Comparison of ENCODE assay signal across 24 cellular contexts in genomic region chr1:225914391-225914790, GRCh38. TPM values are rescaled to one million over a fixed set of nuclear protein-coding genes. Genes with fewer than 3 reads are reported as not detected.
A peak's percentile ranks its signal among the peaks of the same experiment; 100 is the strongest.
DNase-seq lines count a peak whose midpoint lies in the region; ATAC-seq, FAIRE-seq and TF ChIP-seq lines count a peak whose summit lies in the region.
"Had no signal": no experiment of that assay in that cellular context is flagged by ENCODE, and none has a peak within 500 bp of the region (broad histone marks: within the 10 kb centered on the region; RNA-seq: fewer than 3 reads in every experiment).

No MANE protein-coding gene starts in this region.

- peaks cover 11 to 25% (median 20%) of the 10 kb centered on the region in 3 experiments; a peak in 6 of 7 replicates for H3K36me3 Mint-ChIP-seq in H9 (ENCODE audit: insufficient read depth in 1 of 3, low read depth in 3 of 3)
- H3K36me3 Mint-ChIP-seq in brain = peaks cover 23% of the 10 kb centered on the region
- peaks cover 4% of the 10 kb centered on the region for H3K36me3 Mint-ChIP-seq in neural progenitor cell

- peaks cover 14% of the 10 kb centered on the region in 2 experiments for H3K4me1 Mint-ChIP-seq in H9
- peaks cover 34% of the 10 kb centered on the region for H3K4me1 Mint-ChIP-seq in brain
- H3K4me1 Mint-ChIP-seq in neural progenitor cell = peaks cover 19% of the 10 kb centered on the region

- no peak overlapping the region for H3K4me2 ChIP-seq in H9 (ENCODE audit: insufficient read depth, insufficient read length, low read length)
- H3K4me2 ChIP-seq in neural progenitor cell = no peak overlapping the region
- H3K4me2 ChIP-seq: BLaER1 treated with 17β-estradiol and CSF1 and Interleukin-3, amounts not matched to agents 10 nM and 100 nM had no signal

- H3K9me3 ChIP-seq in H9 (ENCODE audit: control insufficient read depth, low read depth, low read length) (no peaks in the 10 kb centered on the region), kidney (ENCODE audit: control insufficient read depth in 1 of 2, low read length in 2 of 2) (no peaks in the 10 kb centered on the region), neural progenitor cell (ENCODE audit: low read depth) (no peaks in the 10 kb centered on the region)

- no peaks in the 10 kb centered on the region; the same call in 1 of the 2 replicates for H3K4me1 ChIP-seq in H9 (ENCODE audit: insufficient read depth, low read length)
- peaks cover 0 to 4% of the 10 kb centered on the region in 2 donors for H3K4me1 ChIP-seq in kidney (ENCODE audit: control insufficient read depth in 1 of 2, insufficient read depth in 1 of 2, low read depth in 1 of 2, low read length in 2 of 2)
- no peaks in the 10 kb centered on the region for H3K4me1 ChIP-seq in neural progenitor cell

- H2AFZ ChIP-seq in H9 (ENCODE audit: low read length) = no peak overlapping the region
- no peak overlapping the region for H2AFZ ChIP-seq in neural progenitor cell (replicated peaks)

- H3K27ac Mint-ChIP-seq in H9 (peak overlapping the region in 1 of 3 experiments; percentile 53; a peak in 1 of 7 replicates), brain (peak overlapping the region; percentile 58 to 92 (median 88)), neural progenitor cell (peak overlapping the region; percentile 50)
- H3K27ac Mint-ChIP-seq: B cell, HFFc6 had no signal

- no CpG with 5 or more reads among the region's 6 CpGs for WGBS in H9 (ENCODE audit: extremely low coverage, insufficient read length, low lambda C conversion rate)

- H3T11ph ChIP-seq in H9 (ENCODE audit: low read length) = no peak overlapping the region

- H3K27me3 Mint-ChIP-seq in H9 (ENCODE audit: low read depth) (peaks cover 5% of the 10 kb centered on the region; the same call in 1 of the 2 replicates), brain (no peaks in the 10 kb centered on the region), neural progenitor cell (ENCODE audit: insufficient read depth, low read depth) (peaks cover 5% of the 10 kb centered on the region)
- H3K27me3 Mint-ChIP-seq: B cell; CD8-positive, alpha-beta memory T cell had no signal

- H4K20me1 ChIP-seq in H9 (ENCODE audit: control insufficient read depth, insufficient read depth, insufficient read length) (no peaks in the 10 kb centered on the region), neural progenitor cell (ENCODE audit: low read depth) (no peaks in the 10 kb centered on the region)

- H3K9ac ChIP-seq in H9 (ENCODE audit: extremely low read depth, insufficient read length, low read length) (no peak overlapping the region), kidney (ENCODE audit: low read length in 2 of 2) (no peak overlapping the region), neural progenitor cell (no peak overlapping the region)
- H3K9ac ChIP-seq: BLaER1 treated with 17β-estradiol and CSF1 and Interleukin-3, amounts not matched to agents 10 nM and 100 nM had no signal

- no peaks in the 10 kb centered on the region for H3K27me3 ChIP-seq in H9 (ENCODE audit: insufficient read depth, low read length)
- H3K27me3 ChIP-seq in neural progenitor cell = peaks cover 10% of the 10 kb centered on the region
- no peaks in the 10 kb centered on the region for H3K27me3 ChIP-seq in H7 (ENCODE audit: control insufficient read depth, insufficient read depth, low read length)
- H3K27me3 ChIP-seq: BLaER1 treated with 17β-estradiol and CSF1 and Interleukin-3, amounts not matched to agents 10 nM and 100 nM had no signal

- no peaks in the 10 kb centered on the region for H3F3A ChIP-seq in neural progenitor cell (ENCODE audit: low read depth)

- H2BK12ac ChIP-seq in H9 (ENCODE audit: insufficient read length, low read depth, low read length) = no peak overlapping the region

- H3K36me3 ChIP-seq in kidney (ENCODE audit: control insufficient read depth in 1 of 2, insufficient read depth in 2 of 2, low read length in 2 of 2) = peaks cover 0 to 10% of the 10 kb centered on the region in 2 donors
- H3K36me3 ChIP-seq in neural progenitor cell = no peaks in the 10 kb centered on the region
- peaks cover 2% of the 10 kb centered on the region for H3K36me3 ChIP-seq in H7 (replicated peaks; ENCODE audit: control insufficient read depth, insufficient read depth, low read length)

- H3K4me3 Mint-ChIP-seq in H9 (no peak overlapping the region), brain (peak overlapping the region in 2 of 5 experiments; percentile 41 to 71), neural progenitor cell (no peak overlapping the region)
- H3K4me3 Mint-ChIP-seq: B cell, HFFc6 had no signal

- H3K14ac ChIP-seq in H9 (ENCODE audit: insufficient read depth, low read length) = no peak overlapping the region

- no peak overlapping the region for H3K4ac ChIP-seq in H9 (ENCODE audit: low read depth, low read length)

- no peaks in the 10 kb centered on the region for H3K79me1 ChIP-seq in H9 (ENCODE audit: insufficient read depth, low read depth, low read length, poor library complexity, severe bottlenecking)

- H4K8ac ChIP-seq in H9 (replicated peaks; ENCODE audit: insufficient read length, low read depth, low read length) = no peak overlapping the region

- H2BK20ac ChIP-seq in H9 (ENCODE audit: low read depth, low read length, poor library complexity, severe bottlenecking) = no peak overlapping the region

- H3K4me3 ChIP-seq in kidney (ENCODE audit: low read length in 2 of 2) (no peak overlapping the region), neural progenitor cell (no peak overlapping the region), H7 (ENCODE audit: insufficient read depth, low read depth, low read length) (no peak overlapping the region)
- H3K4me3 ChIP-seq: BLaER1 treated with 17β-estradiol and CSF1 and Interleukin-3, amounts not matched to agents 10 nM and 100 nM; GM12878 had no signal

- H3K18ac ChIP-seq in H9 (ENCODE audit: insufficient read length, low read depth, low read length) = no peak overlapping the region

- H2AK5ac ChIP-seq in H9 (ENCODE audit: insufficient read length, low read length) = no peak overlapping the region

- H3K79me2 ChIP-seq in H9 (ENCODE audit: insufficient read depth, low read length) (no peaks in the 10 kb centered on the region), neural progenitor cell (ENCODE audit: low read depth) (no peaks in the 10 kb centered on the region)

- H3K56ac ChIP-seq in H9 (ENCODE audit: insufficient read length, low read depth, low read length) = no peak overlapping the region

- peak overlapping the region; percentile 44 for H4K91ac ChIP-seq in H9 (ENCODE audit: insufficient read length, low read depth, low read length)

- no peak overlapping the region for H3K27ac ChIP-seq in H9 (ENCODE audit: insufficient read length, low read depth, low read length)
- no peak overlapping the region for H3K27ac ChIP-seq in kidney (ENCODE audit: low read depth in 2 of 2, low read length in 2 of 2)
- no peak overlapping the region for H3K27ac ChIP-seq in neural progenitor cell
- H3K27ac ChIP-seq: BLaER1 treated with 17β-estradiol and CSF1 and Interleukin-3, amounts not matched to agents 10 nM and 100 nM had no signal

- H3K9me3 Mint-ChIP-seq in H9 (no peaks in the 10 kb centered on the region), brain (no peaks in the 10 kb centered on the region), neural progenitor cell (no peaks in the 10 kb centered on the region)
- H3K9me3 Mint-ChIP-seq: CD8-positive, alpha-beta memory T cell; HFFc6 had no signal

- DNase-seq in H9 (no peak), kidney (peak; percentile 37), neural progenitor cell (ENCODE audit: low spot score) (no peak), dermis blood vessel endothelial cell (no peak), H7 (no peak)
- DNase-seq: CD8-positive, alpha-beta memory T cell; COR-L47; DMS 273 treated with DMSO at 0.1 percent for 48 hours; DMS53; DND-41; EL; HCEC 1CT; HFFc6; IMR-90 had no signal

- H2BK5ac ChIP-seq in H9 (ENCODE audit: insufficient read length, low read length) = no peak overlapping the region

- no peak overlapping the region for H2BK15ac ChIP-seq in H9 (ENCODE audit: low read depth, low read length)

- no peak overlapping the region for H4K5ac ChIP-seq in H9 (ENCODE audit: insufficient read length, low read depth, low read length)

- TF ChIP-seq CTCF in H9 (conservative IDR thresholded peaks at IDR 0.05) (no peak), brain (conservative IDR thresholded peaks at IDR 0.05) (no peak), kidney (IDR thresholded peaks at IDR 0.05; ENCODE audit: borderline replicate concordance, extremely low read depth, insufficient read depth) (no peak), neural progenitor cell (IDR thresholded peaks at IDR 0.05) (no peak)

- no peak for FAIRE-seq in kidney (lab: Jason Lieb, UNC)
- FAIRE-seq: GM12878, GM19239, H1, HTR-8/SVneo had no signal

- no peak for ATAC-seq in HG02973 (IDR thresholded peaks at IDR 0.05; ENCODE audit: unreplicated experiment)
- ATAC-seq: GM12878 had no signal

- intact Hi-C loops in kidney (cut with DNase I) = no loop called here

- H3K23me2 ChIP-seq in H9 (ENCODE audit: insufficient read length, low read depth, low read length, poor library complexity, severe bottlenecking) = no peaks in the 10 kb centered on the region

- H2BK120ac ChIP-seq in H9 (ENCODE audit: low read depth, low read length, poor library complexity, severe bottlenecking) = no peak overlapping the region

- no peak overlapping the region for H3K23ac ChIP-seq in H9 (ENCODE audit: insufficient read length, low read depth, low read length)

RNA-seq across cellular contexts. Expression of gene PYCR2, which starts 9.7 kb away (rescaled TPM):
- total RNA-seq in H9 (2021) (104 TPM in 2 replicates), kidney (79.3 TPM), neural progenitor cell (ENCODE audit: low replicate concordance) (23.8 and 54.7 TPM in 2 replicates), dermis blood vessel endothelial cell (35.7 and 41.1 TPM in 2 replicates)
- polyA plus RNA-seq in brain (ENCODE audit: insufficient read depth, low read depth, low replicate concordance) (107 TPM), kidney (ENCODE audit: insufficient read depth, low read depth, low replicate concordance) (72.4 TPM)
- total RNA-seq in H7 (2014; rRNA removed; shearing (Covaris generic)) = 308 and 356 TPM in 2 replicates

RNA-seq across cellular contexts. Expression of gene LEFTY1, which starts 25.4 kb away (rescaled TPM):
- 102 and 107 TPM in 2 replicates for total RNA-seq in H9 (2021)
- 1.0 TPM for polyA plus RNA-seq in brain (ENCODE audit: insufficient read depth, low read depth, low replicate concordance)
- total RNA-seq in kidney = 8.6 TPM
- 0.41 TPM for polyA plus RNA-seq in kidney (ENCODE audit: insufficient read depth, low read depth, low replicate concordance)
- total RNA-seq in neural progenitor cell (ENCODE audit: low replicate concordance) = not detected in 2 replicates
- total RNA-seq in dermis blood vessel endothelial cell = 0.19 TPM in 1 of 2 replicates, not detected in the other
- total RNA-seq in H7 (2014; rRNA removed; shearing (Covaris generic)) = 2,746 and 3,860 TPM in 2 replicates
- total RNA-seq: A172; B cell; CD8-positive, alpha-beta memory T cell; G401; HFFc6; IMR-90 had no signal
- polyA plus RNA-seq: IMR-90 had no signal

RNA-seq across cellular contexts. Expression of gene LEFTY2, which starts 26.6 kb away (rescaled TPM):
- 16.3 and 16.9 TPM in 2 replicates for total RNA-seq in H9 (2021)
- 1.7 TPM for polyA plus RNA-seq in brain (ENCODE audit: insufficient read depth, low read depth, low replicate concordance)
- 0.13 TPM for total RNA-seq in kidney
- 0.28 TPM for polyA plus RNA-seq in kidney (ENCODE audit: insufficient read depth, low read depth, low replicate concordance)
- not detected in 2 replicates for total RNA-seq in neural progenitor cell (ENCODE audit: low replicate concordance)
- total RNA-seq in dermis blood vessel endothelial cell = under 0.01 TPM in 1 of 2 replicates, not detected in the other
- 971 and 2,272 TPM in 2 replicates for total RNA-seq in H7 (2014; rRNA removed; shearing (Covaris generic))
- total RNA-seq: A172; B cell; CD8-positive, alpha-beta memory T cell; G401; GM12878; HFFc6; IMR-90 had no signal
- polyA plus RNA-seq: CD8-positive, alpha-beta memory T cell; GM12878; IMR-90 had no signal

RNA-seq across cellular contexts. Expression of gene TMEM63A, which starts 32.2 kb away (rescaled TPM):
- 75.7 and 80.7 TPM in 2 replicates for total RNA-seq in H9 (2021)
- 34.6 TPM for polyA plus RNA-seq in brain (ENCODE audit: insufficient read depth, low read depth, low replicate concordance)
- total RNA-seq in kidney = 159 TPM
- 25.5 TPM for polyA plus RNA-seq in kidney (ENCODE audit: insufficient read depth, low read depth, low replicate concordance)
- 5.1 and 12.3 TPM in 2 replicates for total RNA-seq in neural progenitor cell (ENCODE audit: low replicate concordance)
- 12.4 and 15.0 TPM in 2 replicates for total RNA-seq in dermis blood vessel endothelial cell
- 101 and 154 TPM in 2 replicates for total RNA-seq in H7 (2014; rRNA removed; shearing (Covaris generic))

Comparison
In these comparisons a context has a peak if more than half of its experiments do, and no peak if none do; other contexts are left out.
1. RNA of gene LEFTY1, which starts 25.4 kb away (total RNA-seq): 2,746 to 3,860 TPM in H7; 102 to 107 TPM in H9, 8.6 TPM in kidney (single experiment), not detected in neural progenitor cell and 0.19 TPM in dermis blood vessel endothelial cell; every median in the first group is over 10 times any median in the second.
2. RNA of gene LEFTY2, which starts 26.6 kb away (total RNA-seq): 971 to 2,272 TPM in H7; 16.3 to 16.9 TPM in H9, 0.13 TPM in kidney (single experiment), not detected in neural progenitor cell and under 0.01 TPM in dermis blood vessel endothelial cell; every median in the first group is over 10 times any median in the second.